ENCODE assay signal across 1 cellular context in genomic region chr20:48737463-48738093, GRCh38.
TF ChIP-seq lines count a peak whose summit lies in the region.

No MANE protein-coding gene starts in this region.

TF ChIP-seq in HepG2, 621 proteins besides CTCF, POLR2A, EP300 and RAD21 (continued from another document):
- TF ChIP-seq ZNF280D (CRISPR knock-in tag; IDR thresholded peaks at IDR 0.05) (0 out of 2 replicates have a peak, but pooled peaks have one; percentile 32), THAP8 (CRISPR knock-in tag; IDR thresholded peaks at IDR 0.05; ENCODE audit: borderline replicate concordance) (no peak), NFKB2 (CRISPR knock-in tag; IDR thresholded peaks at IDR 0.05; ENCODE audit: borderline replicate concordance) (0 out of 2 replicates have a peak, but pooled peaks have one; percentile 14), ZSCAN25 (CRISPR knock-in tag; IDR thresholded peaks at IDR 0.05) (0 out of 2 replicates have a peak, but pooled peaks have one; percentile 10), MNT (IDR thresholded peaks at IDR 0.05) (no peak), SMC3 (IDR thresholded peaks at IDR 0.05; ENCODE audit: low read length) (no peak), ZFAT (CRISPR knock-in tag; conservative IDR thresholded peaks at IDR 0.05) (no peak), ZBTB20 (CRISPR knock-in tag; IDR thresholded peaks at IDR 0.05; ENCODE audit: borderline replicate concordance, low read depth) (peak; percentile 9; the same call in 1 of the 2 replicates)
- TF ChIP-seq, protein P1, sequence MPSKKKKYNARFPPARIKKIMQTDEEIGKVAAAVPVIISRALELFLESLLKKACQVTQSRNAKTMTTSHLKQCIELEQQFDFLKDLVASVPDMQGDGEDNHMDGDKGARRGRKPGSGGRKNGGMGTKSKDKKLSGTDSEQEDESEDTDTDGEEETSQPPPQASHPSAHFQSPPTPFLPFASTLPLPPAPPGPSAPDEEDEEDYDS (CRISPR knock-in tag; IDR thresholded peaks at IDR 0.05): 0 out of 2 replicates have a peak, but pooled peaks have one; percentile 19
- TF ChIP-seq, protein P2, sequence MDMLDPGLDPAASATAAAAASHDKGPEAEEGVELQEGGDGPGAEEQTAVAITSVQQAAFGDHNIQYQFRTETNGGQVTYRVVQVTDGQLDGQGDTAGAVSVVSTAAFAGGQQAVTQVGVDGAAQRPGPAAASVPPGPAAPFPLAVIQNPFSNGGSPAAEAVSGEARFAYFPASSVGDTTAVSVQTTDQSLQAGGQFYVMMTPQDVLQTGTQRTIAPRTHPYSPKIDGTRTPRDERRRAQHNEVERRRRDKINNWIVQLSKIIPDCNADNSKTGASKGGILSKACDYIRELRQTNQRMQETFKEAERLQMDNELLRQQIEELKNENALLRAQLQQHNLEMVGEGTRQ (IDR thresholded peaks at IDR 0.05; ENCODE audit: low read depth, low read length): peak; percentile 24; the same call in 1 of the 2 replicates
- TF ChIP-seq, protein P2 (CRISPR knock-in tag; IDR thresholded peaks at IDR 0.05; ENCODE audit: borderline replicate concordance): no peak
- TF ChIP-seq, protein P3, sequence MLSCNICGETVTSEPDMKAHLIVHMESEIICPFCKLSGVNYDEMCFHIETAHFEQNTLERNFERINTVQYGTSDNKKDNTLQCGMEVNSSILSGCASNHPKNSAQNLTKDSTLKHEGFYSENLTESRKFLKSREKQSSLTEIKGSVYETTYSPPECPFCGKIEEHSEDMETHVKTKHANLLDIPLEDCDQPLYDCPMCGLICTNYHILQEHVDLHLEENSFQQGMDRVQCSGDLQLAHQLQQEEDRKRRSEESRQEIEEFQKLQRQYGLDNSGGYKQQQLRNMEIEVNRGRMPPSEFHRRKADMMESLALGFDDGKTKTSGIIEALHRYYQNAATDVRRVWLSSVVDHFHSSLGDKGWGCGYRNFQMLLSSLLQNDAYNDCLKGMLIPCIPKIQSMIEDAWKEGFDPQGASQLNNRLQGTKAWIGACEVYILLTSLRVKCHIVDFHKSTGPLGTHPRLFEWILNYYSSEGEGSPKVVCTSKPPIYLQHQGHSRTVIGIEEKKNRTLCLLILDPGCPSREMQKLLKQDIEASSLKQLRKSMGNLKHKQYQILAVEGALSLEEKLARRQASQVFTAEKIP (CRISPR knock-in tag; IDR thresholded peaks at IDR 0.05; ENCODE audit: borderline replicate concordance): no peak
